Comparison of ENCODE assay signal across 8 cellular contexts in the genomic region with DNA sequence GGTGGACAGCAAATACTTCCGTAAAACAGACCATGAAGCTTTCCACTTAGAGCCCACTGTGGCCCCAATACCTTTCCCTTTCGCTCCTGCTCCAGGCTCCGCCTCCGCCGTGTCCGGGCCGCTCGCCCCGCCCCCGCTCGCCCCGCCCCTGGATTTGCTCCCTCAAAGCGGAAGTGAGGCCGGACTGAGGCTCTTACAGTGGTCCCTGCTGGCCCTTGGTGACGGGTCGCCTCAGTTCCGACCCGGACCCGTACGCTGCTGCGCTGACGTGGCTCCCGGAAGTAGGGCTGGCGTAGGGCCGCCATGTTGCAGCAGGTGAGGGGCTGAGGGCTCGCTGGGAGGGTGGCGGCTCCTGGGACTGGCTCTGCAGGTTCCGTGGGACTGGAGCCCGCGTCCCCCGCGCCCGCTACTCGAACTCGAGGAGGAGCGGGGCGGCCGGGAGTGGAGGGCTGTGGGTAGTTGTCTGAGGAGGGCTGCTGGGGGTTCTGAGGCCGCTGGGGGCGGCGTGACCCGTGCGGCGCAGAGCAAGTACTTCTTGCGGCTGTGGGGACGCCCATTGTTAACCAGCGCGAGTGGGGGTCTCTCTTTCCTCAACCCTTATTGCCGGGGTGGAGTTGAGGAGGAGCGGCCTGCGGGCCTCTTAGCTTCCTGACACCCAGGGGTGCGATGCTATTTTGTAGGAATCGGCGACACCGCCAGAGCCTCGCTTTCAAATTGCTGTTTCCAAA. TPM values are rescaled to one million over a fixed set of nuclear protein-coding genes. Genes with fewer than 3 reads are reported as not detected.
DNase-seq lines count a peak whose midpoint lies in the region; ATAC-seq and TF ChIP-seq lines count a peak whose summit lies in the region.
"Not testable (repeated sequence)": the region's sequence is repeated elsewhere in the genome, so short reads cannot be mapped to it uniquely, and the experiment has no call there.

Gene TVP23B (plus strand): TSS at position 193 of the 728 bp plus-strand sequence. CDS start 111 bp downstream, at position 304.

- H3K27me3 ChIP-seq in BLaER1; colonic mucosa; layer of hippocampus (ENCODE audit: control insufficient read depth, insufficient read depth, low read length): not testable (repeated sequence)

- TF ChIP-seq CTCF in colonic mucosa (IDR thresholded peaks at IDR 0.05) = not testable (repeated sequence)

- H3K36me3 ChIP-seq in BLaER1, colonic mucosa: not testable (repeated sequence)

- H3K9ac ChIP-seq in BLaER1 (peak within 1 kb of the TSS; percentile 75), colonic mucosa (ENCODE audit: low read depth in 2 of 2, low read length in 2 of 2) (peak within 1 kb of the TSS in 1 of 2 donors; percentile 72)

- peak within 1 kb of the TSS; percentile 75 for H3K27ac ChIP-seq in BLaER1
- H3K27ac ChIP-seq in colonic mucosa = peak within 1 kb of the TSS; percentile 60
- peak within 1 kb of the TSS; percentile 18 for H3K27ac ChIP-seq in layer of hippocampus (ENCODE audit: low read depth, low read length)

- H3K4me3 ChIP-seq in BLaER1 (peak within 1 kb of the TSS; percentile 70), colonic mucosa (peak within 1 kb of the TSS; percentile 59)

- DNase-seq in NCI-H524 treated with DMSO at 0.1 percent for 48 hours (lab: John Stamatoyannopoulos, UW) (peak; percentile 63), colonic mucosa (peak; percentile 98)
- peak; percentile 94 for DNase-seq in activated CD4-positive, alpha-beta T cell treated with anti-CD3 and anti-CD28 coated beads for 4 hours
- peak; percentile 88 to 98 (median 94) for DNase-seq in stimulated activated CD4-positive, alpha-beta T cell treated with anti-CD3 and anti-CD28 coated beads, Interleukin-1b, Interleukin-23, amount 100 ng/mL, for 24 hours (ENCODE audit: low read depth in 4 of 4, low spot score in 1 of 4)

- H3K4me1 ChIP-seq in BLaER1, colonic mucosa: not testable (repeated sequence)

- ATAC-seq in GM19324 (IDR thresholded peaks at IDR 0.05; ENCODE audit: low FRiP score, unreplicated experiment) (peak; percentile 97), HG03460 (IDR thresholded peaks at IDR 0.05; ENCODE audit: unreplicated experiment) (peak; percentile 99)

- intact Hi-C loops in colonic mucosa (cut with DNase I) = not testable (repeated sequence)

- peak within 1 kb of the TSS; percentile 56 for H3K4me2 ChIP-seq in BLaER1

- not testable (repeated sequence) for H3K9me3 ChIP-seq in BLaER1, colonic mucosa

- not testable (repeated sequence) for H4K20me1 ChIP-seq in BLaER1

RNA-seq across cellular contexts. Expression of gene TVP23B, which starts in this region (rescaled TPM):
- 10 to 100 TPM; 36.8 to 53.1 TPM for total RNA-seq in colonic mucosa

Comparison
In these comparisons a context has a peak if more than half of its experiments do, and no peak if none do; other contexts are left out.
1. Peak in every context shown above with its lines: DNase-seq, ATAC-seq, H3K4me3 ChIP-seq and H3K27ac ChIP-seq.
2. H3K27ac ChIP-seq: peak in every context shown above with its lines; median percentile 75 in BLaER1; 60 in colonic mucosa; 18 in layer of hippocampus.